In the genomic region with DNA sequence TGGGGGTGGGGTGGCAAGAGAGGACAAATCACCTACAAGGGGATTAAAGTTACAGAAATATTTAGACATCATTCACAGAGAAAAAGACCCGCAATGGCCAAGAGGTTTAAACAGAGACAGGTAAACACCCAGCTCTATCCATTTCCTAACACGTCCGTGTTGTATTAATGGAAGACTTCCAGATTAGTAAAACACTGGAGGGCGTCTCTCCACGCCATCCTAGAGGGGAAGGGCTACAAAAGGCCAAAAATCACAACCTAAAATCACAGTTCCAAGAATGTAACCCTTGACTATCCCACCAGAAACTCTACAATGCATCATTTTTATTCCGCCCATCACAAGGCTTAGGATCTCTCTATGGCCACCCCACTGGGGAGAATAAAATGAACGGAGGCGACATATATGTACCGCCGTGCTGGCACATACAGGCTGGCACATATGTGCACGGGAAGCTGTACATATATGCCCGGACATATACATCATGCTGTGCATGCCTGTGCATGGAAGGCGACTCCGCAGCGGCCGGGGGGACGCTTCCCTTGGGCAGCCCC, we compare ENCODE assay signal across 1 cellular context.
TF ChIP-seq lines count a peak whose summit lies in the region.

No MANE protein-coding gene starts in this region.

TF ChIP-seq in GM12878, 131 proteins besides CTCF, POLR2A, EP300 and RAD21 (continued from another document):
- TF ChIP-seq USF2 (IDR thresholded peaks at IDR 0.05; ENCODE audit: borderline replicate concordance, low read depth, low read length) (no peak), TCF7 (IDR thresholded peaks at IDR 0.05; ENCODE audit: borderline replicate concordance) (no peak)
